ENCODE assay signal across 16 cellular contexts in the genomic region with DNA sequence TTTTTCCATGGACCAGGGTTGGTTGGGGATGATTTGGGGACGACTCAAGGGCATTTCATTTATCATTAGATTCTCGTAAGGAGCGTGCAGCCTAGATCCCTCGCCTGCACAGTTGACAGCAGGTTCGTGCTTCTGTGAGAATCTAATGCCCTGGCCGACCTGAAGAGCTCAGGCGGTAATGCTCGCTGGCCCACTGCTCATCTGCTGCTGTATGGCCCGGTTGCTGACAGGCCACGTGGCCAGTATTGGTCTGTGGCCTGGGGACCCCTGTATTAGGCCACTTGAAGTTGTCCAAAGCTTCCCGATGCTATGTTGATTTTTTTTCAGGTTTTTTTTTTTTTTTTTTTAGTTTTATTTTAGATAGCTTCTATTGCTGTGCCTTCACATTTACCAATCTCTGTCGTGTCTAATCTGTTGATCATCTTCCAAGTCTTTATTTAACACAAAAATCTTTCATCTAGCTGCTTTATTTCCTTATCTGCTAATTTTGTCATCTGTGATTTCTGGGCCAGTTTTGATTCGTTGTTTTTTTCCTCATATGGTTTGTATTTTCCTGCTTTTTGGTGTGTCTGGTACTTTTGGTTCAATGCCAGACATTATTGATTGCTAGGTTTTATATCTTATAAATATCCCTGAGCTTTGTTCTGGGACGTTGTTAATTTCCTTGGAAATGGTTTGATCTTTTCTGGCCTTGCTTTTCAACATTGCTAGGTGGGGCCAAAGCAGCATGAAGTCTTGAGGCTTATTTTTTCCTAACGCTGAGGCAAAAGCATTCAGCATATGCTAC. TPM values are rescaled to one million over a fixed set of nuclear protein-coding genes. Genes with fewer than 3 reads are reported as not detected.
DNase-seq lines count a peak whose midpoint lies in the region; ATAC-seq and TF ChIP-seq lines count a peak whose summit lies in the region.
"Had no signal": no experiment of that assay in that cellular context is flagged by ENCODE, and none has a peak within 500 bp of the region (broad histone marks: within the 10 kb centered on the region; RNA-seq: fewer than 3 reads in every experiment).

No MANE protein-coding gene starts in this region.

- H3K4me1 Mint-ChIP-seq in stimulated activated naive CD8-positive, alpha-beta T cell treated with anti-CD3 and anti-CD28 coated beads, Interleukin-15, Interleukin-2, amounts not matched to agents 100 ng/mL and 50 ng/mL, for 24 hours (ENCODE audit: low read depth), result peaks cover 3% of the 10 kb centered on the region
- H3K4me1 Mint-ChIP-seq in natural killer cell, result peaks cover 23% of the 10 kb centered on the region in 2 donors

- no peak for ATAC-seq in stimulated activated naive CD8-positive, alpha-beta T cell treated with anti-CD3 and anti-CD28 coated beads, Interleukin-15, Interleukin-2, amounts not matched to agents 100 U/mL and 50 U/mL, for 24 hours
- ATAC-seq in body of pancreas, result peak; percentile 26
- no peak for ATAC-seq in natural killer cell
- ATAC-seq: PC-3 had no signal

- H3K36me3 ChIP-seq in body of pancreas (replicated peaks in 1 of 2; ENCODE audit: insufficient read depth in 1 of 2, low read depth in 2 of 2), result peaks cover 0 to 17% of the 10 kb centered on the region in 2 donors

- no peak for DNase-seq in stimulated activated naive CD8-positive, alpha-beta T cell treated with anti-CD3 and anti-CD28 coated beads, Interleukin-15, Interleukin-2, amounts not matched to agents 100 U/mL and 50 U/mL, for 24 hours
- DNase-seq in body of pancreas, result no peak
- DNase-seq in natural killer cell, result no peak
- DNase-seq in effector CD8-positive, alpha-beta T cell (lab: John Stamatoyannopoulos, UW), result no peak
- DNase-seq in NCI-H1694 (lab: John Stamatoyannopoulos, UW), result no peak
- DNase-seq in DMS153 treated with DMSO at 0.1 percent for 48 hours (lab: John Stamatoyannopoulos, UW; ENCODE audit: unreplicated experiment), result no peak
- DNase-seq: ACHN; CD4-positive, alpha-beta T cell; GOT3; MG63; NCI-H1092 treated with DMSO at 0.1 percent for 48 hours; NCI-H1694 treated with DMSO at 0.1 percent for 48 hours; NCI-H446; NCI-H748 treated with DMSO at 0.1 percent for 48 hours; PC-3 had no signal

- peaks cover 17% of the 10 kb centered on the region for H3K4me1 ChIP-seq in body of pancreas

- no peak overlapping the region for H3K4me3 ChIP-seq in body of pancreas
- H3K4me3 ChIP-seq: MG63 had no signal

- TF ChIP-seq CTCF in body of pancreas (IDR thresholded peaks at IDR 0.05), result no peak
- no peak for TF ChIP-seq CTCF in natural killer cell (IDR thresholded peaks at IDR 0.05)

- no peaks in the 10 kb centered on the region for H3K9me3 ChIP-seq in body of pancreas
- H3K9me3 ChIP-seq: MG63 had no signal

- TF ChIP-seq POLR2A in body of pancreas (IDR thresholded peaks at IDR 0.05), result no peak

- H3K27me3 Mint-ChIP-seq in stimulated activated naive CD8-positive, alpha-beta T cell treated with anti-CD3 and anti-CD28 coated beads, Interleukin-15, Interleukin-2, amounts not matched to agents 100 ng/mL and 50 ng/mL, for 24 hours, result no peaks in the 10 kb centered on the region
- H3K27me3 Mint-ChIP-seq in natural killer cell (ENCODE audit: low read depth in 2 of 2), result no peaks in the 10 kb centered on the region
- H3K27me3 Mint-ChIP-seq: CD4-positive, alpha-beta T cell had no signal

- H3K27ac ChIP-seq in body of pancreas, result no peak overlapping the region

- no peaks in the 10 kb centered on the region for H3K27me3 ChIP-seq in body of pancreas
- H3K27me3 ChIP-seq: MG63 had no signal

- intact Hi-C loops in body of pancreas (cut with DNase I), result no loop called here
- intact Hi-C loops in natural killer cell (cut with micrococcal nuclease), result no loop called here

- H3K36me3 Mint-ChIP-seq in stimulated activated naive CD8-positive, alpha-beta T cell treated with anti-CD3 and anti-CD28 coated beads, Interleukin-15, Interleukin-2, amounts not matched to agents 100 ng/mL and 50 ng/mL, for 24 hours (ENCODE audit: low read depth), result peaks cover 59% of the 10 kb centered on the region
- peaks cover 13% of the 10 kb centered on the region for H3K36me3 Mint-ChIP-seq in natural killer cell

- H3K4me3 Mint-ChIP-seq in stimulated activated naive CD8-positive, alpha-beta T cell treated with anti-CD3 and anti-CD28 coated beads, Interleukin-15, Interleukin-2, amounts not matched to agents 100 ng/mL and 50 ng/mL, for 24 hours, result no peak overlapping the region
- H3K4me3 Mint-ChIP-seq in natural killer cell, result no peak overlapping the region
- H3K4me3 Mint-ChIP-seq: CD4-positive, alpha-beta T cell had no signal

- peak overlapping the region; percentile 29 for H3K27ac Mint-ChIP-seq in stimulated activated naive CD8-positive, alpha-beta T cell treated with anti-CD3 and anti-CD28 coated beads, Interleukin-15, Interleukin-2, amounts not matched to agents 100 ng/mL and 50 ng/mL, for 24 hours
- peak overlapping the region; percentile 32 to 59 for H3K27ac Mint-ChIP-seq in natural killer cell
- H3K27ac Mint-ChIP-seq: CD4-positive, alpha-beta T cell had no signal

- H3K9me3 Mint-ChIP-seq in stimulated activated naive CD8-positive, alpha-beta T cell treated with anti-CD3 and anti-CD28 coated beads, Interleukin-15, Interleukin-2, amounts not matched to agents 100 ng/mL and 50 ng/mL, for 24 hours, result no peaks in the 10 kb centered on the region
- no peaks in the 10 kb centered on the region for H3K9me3 Mint-ChIP-seq in natural killer cell
- H3K9me3 Mint-ChIP-seq: CD4-positive, alpha-beta T cell had no signal

- 59 to 64% methylated on average over 15 of the region's 15 CpGs for WGBS in body of pancreas, 2 donors

RNA-seq across cellular contexts. Expression of a gene that starts 41.1 kb away (rescaled TPM):
- total RNA-seq in body of pancreas, result 10 to 100 TPM; 36.1 to 39.2 TPM
- total RNA-seq in natural killer cell, result 100 to 1,000 TPM in 1 of 3 donors, 10 to 100 TPM in 2; 85.7 to 106 (median 86.8) TPM

RNA-seq across cellular contexts. Expression of a gene that starts 43.6 kb away (rescaled TPM):
- total RNA-seq in body of pancreas, result 10 to 100 TPM; 19.8 to 34.2 TPM
- 10 to 100 TPM; 44.8 to 60.9 (median 45.0) TPM for total RNA-seq in natural killer cell

RNA-seq across cellular contexts. Expression of a gene that starts 46.4 kb away (rescaled TPM):
- total RNA-seq in body of pancreas (1 to 10 TPM; 1.3 to 1.8 TPM), natural killer cell (100 to 1,000 TPM in 1 of 3 donors, 10 to 100 TPM in 2; 84.1 to 143 (median 89.0) TPM)

Comparison
In these comparisons a context has a peak if more than half of its experiments do, and no peak if none do; other contexts are left out.
1. RNA of a gene that starts 46.4 kb away (total RNA-seq): 84.1 to 143 TPM in natural killer cell; 1.3 to 1.8 TPM in body of pancreas; every median in the first group is over 10 times any median in the second.